12 cellular contexts compared by ENCODE assay signal in the genomic region with DNA sequence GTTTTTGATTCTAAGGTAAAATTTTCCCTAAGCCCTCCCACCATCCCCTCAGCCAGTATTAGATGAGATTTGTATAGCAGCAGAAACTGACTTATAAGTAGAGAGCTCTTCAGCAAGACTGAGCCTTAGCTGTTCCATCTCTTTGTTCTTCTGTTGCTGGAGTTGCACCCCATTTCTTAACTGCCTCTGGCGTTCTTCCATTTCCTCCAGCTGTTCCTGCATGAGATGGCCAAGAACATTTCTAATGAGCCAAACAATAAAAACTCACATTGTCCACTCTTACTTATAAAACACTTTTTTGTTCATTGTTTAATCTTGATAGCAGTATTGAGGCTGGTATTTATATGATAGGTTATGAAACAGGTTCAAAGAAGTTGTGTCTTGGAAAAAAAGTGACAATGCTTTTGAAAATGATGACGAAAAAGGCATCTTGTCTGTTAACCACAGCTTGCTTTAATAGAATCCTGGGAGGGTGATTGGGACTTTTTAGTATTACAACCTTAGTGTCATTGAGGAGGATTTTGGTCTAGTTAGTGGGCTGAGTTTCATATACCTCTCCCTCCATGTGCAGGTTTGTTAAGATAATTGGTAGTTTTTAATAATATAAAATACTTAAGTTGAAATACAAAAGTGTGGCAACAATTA. TPM values are rescaled to one million over a fixed set of nuclear protein-coding genes. Genes with fewer than 3 reads are reported as not detected.
DNase-seq lines count a peak whose midpoint lies in the region; ATAC-seq and TF ChIP-seq lines count a peak whose summit lies in the region.
"Had no signal": no experiment of that assay in that cellular context is flagged by ENCODE, and none has a peak within 500 bp of the region (broad histone marks: within the 10 kb centered on the region; RNA-seq: fewer than 3 reads in every experiment).

No MANE protein-coding gene starts in this region.

- WGBS in endodermal cell (ENCODE audit: insufficient coverage in 1 of 2, insufficient read length in 1 of 2), 2 experiments: 88 to 100% methylated on average over 1 to 2 of the region's 2 CpGs

- H3K4me3 ChIP-seq in endodermal cell (ENCODE audit: low read length) (no peak overlapping the region), mucosa of descending colon (no peak overlapping the region)
- H3K4me3 ChIP-seq: BLaER1, smooth muscle cell had no signal

- no peak for DNase-seq in activated T-cell treated with anti-CD3 and anti-CD28 coated beads, Interleukin-2, amount 50 U/mL, for 72 hours
- DNase-seq in activated T-cell treated with anti-CD3 and anti-CD28 coated beads for 4 hours (no peak), endodermal cell (no peak), mucosa of descending colon (peak in 1 of 3 donors; percentile 71), ureter (ENCODE audit: low spot score) (peak; percentile 50), NCI-H226 (no peak)
- DNase-seq: activated T-cell treated with anti-CD3 and anti-CD28 coated beads, Interleukin-2, amount 50 U/mL, for 4 hours had no signal

- TF ChIP-seq CTCF in endodermal cell (conservative IDR thresholded peaks at IDR 0.05) (no peak), mucosa of descending colon (IDR thresholded peaks at IDR 0.05) (no peak)

- H3K4me1 ChIP-seq in endodermal cell (ENCODE audit: control insufficient read depth, insufficient read depth, low read length): no peaks in the 10 kb centered on the region
- peaks cover 26% of the 10 kb centered on the region for H3K4me1 ChIP-seq in mucosa of descending colon (ENCODE audit: low read depth)
- H3K4me1 ChIP-seq: BLaER1 had no signal

- H3K36me3 Mint-ChIP-seq in activated T-cell treated with anti-CD3 and anti-CD28 coated beads, Interleukin-2, amount 50 U/mL, for 72 hours (ENCODE audit: insufficient read depth in 2 of 2): peaks cover 3 to 22% of the 10 kb centered on the region in 2 donors
- peaks cover 66% of the 10 kb centered on the region for H3K36me3 Mint-ChIP-seq in endodermal cell (ENCODE audit: low read depth)

- peak overlapping the region; percentile 39 for H3K27ac Mint-ChIP-seq in activated T-cell treated with anti-CD3 and anti-CD28 coated beads, Interleukin-2, amount 50 U/mL, for 72 hours
- peak overlapping the region; percentile 5 for H3K27ac Mint-ChIP-seq in endodermal cell

- H3K9ac ChIP-seq in endodermal cell (ENCODE audit: extremely low read depth, low read length, poor library complexity, severe bottlenecking): no peak overlapping the region
- H3K9ac ChIP-seq: BLaER1, KMS-11 had no signal

- H3K27ac ChIP-seq in endodermal cell (ENCODE audit: low read depth, low read length): no peak overlapping the region
- H3K27ac ChIP-seq: BLaER1, KMS-11 had no signal

- H3K36me3 ChIP-seq in endodermal cell (ENCODE audit: control insufficient read depth, insufficient read depth, low read length) (peaks cover 72% of the 10 kb centered on the region), mucosa of descending colon (ENCODE audit: low read depth) (peaks cover 2% of the 10 kb centered on the region)

- H3K9me3 ChIP-seq in endodermal cell (ENCODE audit: control insufficient read depth, low read length) (no peaks in the 10 kb centered on the region), mucosa of descending colon (no peaks in the 10 kb centered on the region)
- H3K9me3 ChIP-seq: BLaER1 had no signal

- no peaks in the 10 kb centered on the region for H3K27me3 ChIP-seq in endodermal cell (ENCODE audit: control insufficient read depth, insufficient read depth, low read length, poor library complexity, severe bottlenecking)
- H3K27me3 ChIP-seq: BLaER1 had no signal

- H3K27me3 Mint-ChIP-seq in activated T-cell treated with anti-CD3 and anti-CD28 coated beads, Interleukin-2, amount 50 U/mL, for 72 hours (ENCODE audit: low read depth): no peaks in the 10 kb centered on the region
- no peaks in the 10 kb centered on the region for H3K27me3 Mint-ChIP-seq in endodermal cell (ENCODE audit: insufficient read depth)

- H3K4me1 Mint-ChIP-seq in activated T-cell treated with anti-CD3 and anti-CD28 coated beads, Interleukin-2, amount 50 U/mL, for 72 hours (ENCODE audit: low read depth): peaks cover 17% of the 10 kb centered on the region
- no peaks in the 10 kb centered on the region for H3K4me1 Mint-ChIP-seq in endodermal cell

- no peak for ATAC-seq in activated T-cell treated with anti-CD3 and anti-CD28 coated beads, Interleukin-2, amount 50 U/mL, for 72 hours (replicated peaks in 1 of 2)
- peak; percentile 66 for ATAC-seq in mucosa of descending colon
- ATAC-seq in HG02798 (IDR thresholded peaks at IDR 0.05; ENCODE audit: poor library complexity, unreplicated experiment): no peak
- ATAC-seq in GM18873 (IDR thresholded peaks at IDR 0.05; ENCODE audit: low FRiP score, unreplicated experiment): no peak

- no peaks in the 10 kb centered on the region for H3K9me3 Mint-ChIP-seq in activated T-cell treated with anti-CD3 and anti-CD28 coated beads, Interleukin-2, amount 50 U/mL, for 72 hours
- H3K9me3 Mint-ChIP-seq in endodermal cell: no peaks in the 10 kb centered on the region
- H3K9me3 Mint-ChIP-seq: activated T-cell treated with anti-CD3 and anti-CD28 coated beads, Interleukin-2, amount 50 U/mL, for 4 hours had no signal

- intact Hi-C loops in mucosa of descending colon (cut with DNase I, micrococcal nuclease): no loop called here

- peak overlapping the region in 1 of 2 donors; percentile 39 for H3K4me3 Mint-ChIP-seq in activated T-cell treated with anti-CD3 and anti-CD28 coated beads, Interleukin-2, amount 50 U/mL, for 72 hours
- H3K4me3 Mint-ChIP-seq in endodermal cell: no peak overlapping the region
- H3K4me3 Mint-ChIP-seq: activated T-cell treated with anti-CD3 and anti-CD28 coated beads, Interleukin-2, amount 50 U/mL, for 4 hours had no signal

RNA-seq across cellular contexts. Expression of a gene that starts 18.3 kb away (rescaled TPM):
- total RNA-seq in activated T-cell treated with anti-CD3 and anti-CD28 coated beads, Interleukin-2, amount 50 U/mL, for 72 hours: not detected
- under 1 TPM in 1 of 2 donors, not detected in 1; 0.18 TPM for total RNA-seq in endodermal cell
- 0.32 TPM for polyA plus RNA-seq in endodermal cell (2013, experiment 1 of 2)
- 0.37 TPM for polyA plus RNA-seq in endodermal cell (2013, experiment 2 of 2)
- 10 to 100 TPM; 14.3 to 19.2 (median 14.6) TPM for total RNA-seq in mucosa of descending colon
- total RNA-seq in ureter: 6.4 TPM
- total RNA-seq: activated T-cell treated with anti-CD3 and anti-CD28 coated beads, Interleukin-2, amount 50 U/mL, for 4 hours had no signal

RNA-seq across cellular contexts. Expression of a gene that starts 33.3 kb away (rescaled TPM):
- 100 to 1,000 TPM; 252 to 274 TPM for total RNA-seq in activated T-cell treated with anti-CD3 and anti-CD28 coated beads, Interleukin-2, amount 50 U/mL, for 72 hours
- 100 to 1,000 TPM; 521 to 678 TPM for total RNA-seq in endodermal cell
- 360 TPM for polyA plus RNA-seq in endodermal cell (2013, experiment 1 of 2)
- 346 TPM for polyA plus RNA-seq in endodermal cell (2013, experiment 2 of 2)
- 100 to 1,000 TPM; 120 to 156 (median 136) TPM for total RNA-seq in mucosa of descending colon
- total RNA-seq in ureter: 213 TPM

RNA-seq across cellular contexts. Expression of a gene that starts 33.9 kb away (rescaled TPM):
- 10 to 100 TPM; 61.2 to 77.4 TPM for total RNA-seq in activated T-cell treated with anti-CD3 and anti-CD28 coated beads, Interleukin-2, amount 50 U/mL, for 72 hours
- 10 to 100 TPM; 85.1 to 99.4 TPM for total RNA-seq in endodermal cell
- polyA plus RNA-seq in endodermal cell (2013, experiment 1 of 2): 47.4 TPM
- 49.6 TPM for polyA plus RNA-seq in endodermal cell (2013, experiment 2 of 2)
- total RNA-seq in mucosa of descending colon: 10 to 100 TPM; 40.4 to 45.4 (median 40.9) TPM
- 48.8 TPM for total RNA-seq in ureter
